ENCODE assay signal across 10 cellular contexts in genomic region chr12:44847888-44848770, GRCh38. TPM values are rescaled to one million over a fixed set of nuclear protein-coding genes. Genes with fewer than 3 reads are reported as not detected.
DNase-seq lines count a peak whose midpoint lies in the region; ATAC-seq and TF ChIP-seq lines count a peak whose summit lies in the region.
"Had no signal": no experiment of that assay in that cellular context is flagged by ENCODE, and none has a peak within 500 bp of the region (broad histone marks: within the 10 kb centered on the region; RNA-seq: fewer than 3 reads in every experiment).

No MANE protein-coding gene starts in this region.

- no TSS peak for BruUV-seq in mammary epithelial cell (replicated peaks; lab: Mats Ljungman, UMichigan)

- intact Hi-C loops in mammary epithelial cell (cut with micrococcal nuclease) = no loop called here

- no peak for TF ChIP-seq CTCF in mammary epithelial cell (conservative IDR thresholded peaks at IDR 0.05 in 1 of 2, IDR thresholded peaks at IDR 0.05 in 1 of 2; ENCODE audit: extremely low read depth in 1 of 2, insufficient read depth in 1 of 2, low read depth in 1 of 2, low read length in 2 of 2)

- H3K9ac ChIP-seq in mammary epithelial cell (ENCODE audit: insufficient read depth, low read length) = no peak overlapping the region

- H3K4me2 ChIP-seq in mammary epithelial cell (ENCODE audit: insufficient read depth, low read depth, low read length) = no peak overlapping the region

- peak; percentile 5 for DNase-seq in NK-92 treated with Interleukin-12 subunit alpha and Interleukin-12 subunit beta, amount 100 ng/mL, for 24 hours (lab: John Stamatoyannopoulos, UW)
- DNase-seq in NK-92 (lab: John Stamatoyannopoulos, UW; ENCODE audit: unreplicated experiment) (no peak), mammary epithelial cell (no peak), NCI-H524 (lab: John Stamatoyannopoulos, UW) (no peak), NCI-H748 (lab: John Stamatoyannopoulos, UW; ENCODE audit: unreplicated experiment) (no peak)
- DNase-seq in activated T-helper 1 cell treated with anti-CD3 and anti-CD28 coated beads, Interleukin-2, amount 50 U/mL, for 16 hours (ENCODE audit: low read depth in 1 of 2, low spot score in 1 of 2) = peak; percentile 26 to 32
- peak; percentile 16 to 39 for DNase-seq in stimulated activated CD8-positive, alpha-beta memory T cell treated with anti-CD3 and anti-CD28 coated beads, Interleukin-2, amount 100 ng/mL, for 1 hour (ENCODE audit: low read depth in 2 of 2)
- DNase-seq: lower lobe of right lung had no signal

- H3K27me3 ChIP-seq in mammary epithelial cell (ENCODE audit: insufficient read depth, low read length) = no peaks in the 10 kb centered on the region

- no peaks in the 10 kb centered on the region for H3K36me3 ChIP-seq in mammary epithelial cell (ENCODE audit: insufficient read depth, low read length)
- H3K36me3 ChIP-seq: lower lobe of right lung had no signal

- peak; percentile 56 for ATAC-seq in HG03571 (IDR thresholded peaks at IDR 0.05; ENCODE audit: unreplicated experiment)

- H3K4me1 ChIP-seq in mammary epithelial cell (ENCODE audit: insufficient read depth, low read length) = no peaks in the 10 kb centered on the region
- H3K4me1 ChIP-seq: lower lobe of right lung had no signal

- in situ Hi-C loops in mammary epithelial cell (cut with MboI; ENCODE audit: low sequenced_read_pairs in 2 of 2) = no loop called here

- H2AFZ ChIP-seq in mammary epithelial cell (ENCODE audit: low read depth, low read length) = no peak overlapping the region

- no peak overlapping the region for H3K4me3 ChIP-seq in mammary epithelial cell (replicated peaks in 1 of 3; ENCODE audit: insufficient read depth in 1 of 3, low read depth in 2 of 3, low read length in 3 of 3)
- H3K4me3 ChIP-seq: lower lobe of right lung had no signal

- H3K79me2 ChIP-seq in mammary epithelial cell (ENCODE audit: insufficient read depth, low read length) = no peaks in the 10 kb centered on the region

- CTCF ChIA-PET in mammary epithelial cell (lab: Charles Lee; ENCODE audit: low non-redundant PET) = no interaction called here

- no peaks in the 10 kb centered on the region for H3K9me3 ChIP-seq in mammary epithelial cell (replicated peaks; ENCODE audit: insufficient read depth, low read length)
- H3K9me3 ChIP-seq: lower lobe of right lung had no signal

- H3K27ac ChIP-seq in mammary epithelial cell (ENCODE audit: insufficient read depth, low read depth, low read length) = no peak overlapping the region
- H3K27ac ChIP-seq: lower lobe of right lung, VCaP had no signal

- H4K20me1 ChIP-seq in mammary epithelial cell (ENCODE audit: insufficient read depth, low read length) = no peaks in the 10 kb centered on the region

- dilution Hi-C loops in mammary epithelial cell (cut with HindIII; ENCODE audit: low sequenced_read_pairs) = no loop called here

- 82% methylated on average over 4 of the region's 6 CpGs for WGBS in mammary epithelial cell (ENCODE audit: low coverage, missing lambda C conversion rate)

RNA-seq across cellular contexts. Expression of gene NELL2, which starts 28.0 kb away (rescaled TPM):
- 1 to 10 TPM in 1 of 2 donors, not detected in 1; 1.0 TPM for total RNA-seq in mammary epithelial cell
- 0.07 TPM for polyA plus RNA-seq in mammary epithelial cell
- polyA minus RNA-seq in mammary epithelial cell = not detected

Comparison
In these comparisons a context has a peak if more than half of its experiments do, and no peak if none do; other contexts are left out.
1. DNase-seq: peak in NK-92 treated with Interleukin-12 subunit alpha and Interleukin-12 subunit beta, amount 100 ng/mL, for 24 hours (single experiment), activated T-helper 1 cell treated with anti-CD3 and anti-CD28 coated beads, Interleukin-2, amount 50 U/mL, for 16 hours (2 of 2) and stimulated activated CD8-positive, alpha-beta memory T cell treated with anti-CD3 and anti-CD28 coated beads, Interleukin-2, amount 100 ng/mL, for 1 hour (2 of 2); none in NK-92 (single experiment), mammary epithelial cell (single experiment), NCI-H524 (0 of 2) and NCI-H748 (single experiment).